In the genomic region with DNA sequence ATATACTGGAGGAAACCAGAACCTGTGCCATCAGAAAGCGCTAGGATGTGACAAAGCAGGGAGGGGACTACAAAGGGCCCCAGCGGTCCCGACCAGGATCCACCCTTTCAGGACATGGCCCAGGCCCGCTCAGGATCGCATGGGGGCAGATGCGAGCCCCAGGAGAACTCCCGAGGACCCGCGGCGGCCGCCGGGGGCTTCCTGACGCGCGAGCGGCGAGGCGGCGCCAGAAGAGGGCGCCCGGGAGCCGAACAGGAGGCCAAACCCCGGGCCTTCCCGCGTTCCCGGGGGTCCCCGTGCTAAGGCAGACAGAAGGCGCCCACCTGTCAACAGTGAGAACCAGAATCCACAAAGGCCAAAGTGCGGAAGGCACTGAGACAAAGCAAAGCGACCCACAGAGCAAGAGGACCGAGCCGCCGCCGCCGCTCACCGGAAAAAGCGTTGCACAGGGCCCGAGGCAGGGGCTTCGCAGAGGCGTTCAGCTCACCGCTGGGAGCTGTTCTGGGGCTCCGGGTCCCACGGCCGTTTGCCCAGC, we compare ENCODE assay signal across 1 cellular context.
TF ChIP-seq lines count a peak whose summit lies in the region.

No MANE protein-coding gene starts in this region.

TF ChIP-seq in K562, 482 proteins besides CTCF, POLR2A, EP300 and RAD21 (continued from another document and continues in another):
- TF ChIP-seq, protein P1, sequence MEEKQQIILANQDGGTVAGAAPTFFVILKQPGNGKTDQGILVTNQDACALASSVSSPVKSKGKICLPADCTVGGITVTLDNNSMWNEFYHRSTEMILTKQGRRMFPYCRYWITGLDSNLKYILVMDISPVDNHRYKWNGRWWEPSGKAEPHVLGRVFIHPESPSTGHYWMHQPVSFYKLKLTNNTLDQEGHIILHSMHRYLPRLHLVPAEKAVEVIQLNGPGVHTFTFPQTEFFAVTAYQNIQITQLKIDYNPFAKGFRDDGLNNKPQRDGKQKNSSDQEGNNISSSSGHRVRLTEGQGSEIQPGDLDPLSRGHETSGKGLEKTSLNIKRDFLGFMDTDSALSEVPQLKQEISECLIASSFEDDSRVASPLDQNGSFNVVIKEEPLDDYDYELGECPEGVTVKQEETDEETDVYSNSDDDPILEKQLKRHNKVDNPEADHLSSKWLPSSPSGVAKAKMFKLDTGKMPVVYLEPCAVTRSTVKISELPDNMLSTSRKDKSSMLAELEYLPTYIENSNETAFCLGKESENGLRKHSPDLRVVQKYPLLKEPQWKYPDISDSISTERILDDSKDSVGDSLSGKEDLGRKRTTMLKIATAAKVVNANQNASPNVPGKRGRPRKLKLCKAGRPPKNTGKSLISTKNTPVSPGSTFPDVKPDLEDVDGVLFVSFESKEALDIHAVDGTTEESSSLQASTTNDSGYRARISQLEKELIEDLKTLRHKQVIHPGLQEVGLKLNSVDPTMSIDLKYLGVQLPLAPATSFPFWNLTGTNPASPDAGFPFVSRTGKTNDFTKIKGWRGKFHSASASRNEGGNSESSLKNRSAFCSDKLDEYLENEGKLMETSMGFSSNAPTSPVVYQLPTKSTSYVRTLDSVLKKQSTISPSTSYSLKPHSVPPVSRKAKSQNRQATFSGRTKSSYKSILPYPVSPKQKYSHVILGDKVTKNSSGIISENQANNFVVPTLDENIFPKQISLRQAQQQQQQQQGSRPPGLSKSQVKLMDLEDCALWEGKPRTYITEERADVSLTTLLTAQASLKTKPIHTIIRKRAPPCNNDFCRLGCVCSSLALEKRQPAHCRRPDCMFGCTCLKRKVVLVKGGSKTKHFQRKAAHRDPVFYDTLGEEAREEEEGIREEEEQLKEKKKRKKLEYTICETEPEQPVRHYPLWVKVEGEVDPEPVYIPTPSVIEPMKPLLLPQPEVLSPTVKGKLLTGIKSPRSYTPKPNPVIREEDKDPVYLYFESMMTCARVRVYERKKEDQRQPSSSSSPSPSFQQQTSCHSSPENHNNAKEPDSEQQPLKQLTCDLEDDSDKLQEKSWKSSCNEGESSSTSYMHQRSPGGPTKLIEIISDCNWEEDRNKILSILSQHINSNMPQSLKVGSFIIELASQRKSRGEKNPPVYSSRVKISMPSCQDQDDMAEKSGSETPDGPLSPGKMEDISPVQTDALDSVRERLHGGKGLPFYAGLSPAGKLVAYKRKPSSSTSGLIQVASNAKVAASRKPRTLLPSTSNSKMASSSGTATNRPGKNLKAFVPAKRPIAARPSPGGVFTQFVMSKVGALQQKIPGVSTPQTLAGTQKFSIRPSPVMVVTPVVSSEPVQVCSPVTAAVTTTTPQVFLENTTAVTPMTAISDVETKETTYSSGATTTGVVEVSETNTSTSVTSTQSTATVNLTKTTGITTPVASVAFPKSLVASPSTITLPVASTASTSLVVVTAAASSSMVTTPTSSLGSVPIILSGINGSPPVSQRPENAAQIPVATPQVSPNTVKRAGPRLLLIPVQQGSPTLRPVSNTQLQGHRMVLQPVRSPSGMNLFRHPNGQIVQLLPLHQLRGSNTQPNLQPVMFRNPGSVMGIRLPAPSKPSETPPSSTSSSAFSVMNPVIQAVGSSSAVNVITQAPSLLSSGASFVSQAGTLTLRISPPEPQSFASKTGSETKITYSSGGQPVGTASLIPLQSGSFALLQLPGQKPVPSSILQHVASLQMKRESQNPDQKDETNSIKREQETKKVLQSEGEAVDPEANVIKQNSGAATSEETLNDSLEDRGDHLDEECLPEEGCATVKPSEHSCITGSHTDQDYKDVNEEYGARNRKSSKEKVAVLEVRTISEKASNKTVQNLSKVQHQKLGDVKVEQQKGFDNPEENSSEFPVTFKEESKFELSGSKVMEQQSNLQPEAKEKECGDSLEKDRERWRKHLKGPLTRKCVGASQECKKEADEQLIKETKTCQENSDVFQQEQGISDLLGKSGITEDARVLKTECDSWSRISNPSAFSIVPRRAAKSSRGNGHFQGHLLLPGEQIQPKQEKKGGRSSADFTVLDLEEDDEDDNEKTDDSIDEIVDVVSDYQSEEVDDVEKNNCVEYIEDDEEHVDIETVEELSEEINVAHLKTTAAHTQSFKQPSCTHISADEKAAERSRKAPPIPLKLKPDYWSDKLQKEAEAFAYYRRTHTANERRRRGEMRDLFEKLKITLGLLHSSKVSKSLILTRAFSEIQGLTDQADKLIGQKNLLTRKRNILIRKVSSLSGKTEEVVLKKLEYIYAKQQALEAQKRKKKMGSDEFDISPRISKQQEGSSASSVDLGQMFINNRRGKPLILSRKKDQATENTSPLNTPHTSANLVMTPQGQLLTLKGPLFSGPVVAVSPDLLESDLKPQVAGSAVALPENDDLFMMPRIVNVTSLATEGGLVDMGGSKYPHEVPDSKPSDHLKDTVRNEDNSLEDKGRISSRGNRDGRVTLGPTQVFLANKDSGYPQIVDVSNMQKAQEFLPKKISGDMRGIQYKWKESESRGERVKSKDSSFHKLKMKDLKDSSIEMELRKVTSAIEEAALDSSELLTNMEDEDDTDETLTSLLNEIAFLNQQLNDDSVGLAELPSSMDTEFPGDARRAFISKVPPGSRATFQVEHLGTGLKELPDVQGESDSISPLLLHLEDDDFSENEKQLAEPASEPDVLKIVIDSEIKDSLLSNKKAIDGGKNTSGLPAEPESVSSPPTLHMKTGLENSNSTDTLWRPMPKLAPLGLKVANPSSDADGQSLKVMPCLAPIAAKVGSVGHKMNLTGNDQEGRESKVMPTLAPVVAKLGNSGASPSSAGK (IDR thresholded peaks at IDR 0.05): peak; percentile 59; the same call in 1 of the 2 replicates
- TF ChIP-seq, protein P2, sequence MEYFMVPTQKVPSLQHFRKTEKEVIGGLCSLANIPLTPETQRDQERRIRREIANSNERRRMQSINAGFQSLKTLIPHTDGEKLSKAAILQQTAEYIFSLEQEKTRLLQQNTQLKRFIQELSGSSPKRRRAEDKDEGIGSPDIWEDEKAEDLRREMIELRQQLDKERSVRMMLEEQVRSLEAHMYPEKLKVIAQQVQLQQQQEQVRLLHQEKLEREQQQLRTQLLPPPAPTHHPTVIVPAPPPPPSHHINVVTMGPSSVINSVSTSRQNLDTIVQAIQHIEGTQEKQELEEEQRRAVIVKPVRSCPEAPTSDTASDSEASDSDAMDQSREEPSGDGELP (CRISPR knock-in tag; IDR thresholded peaks at IDR 0.05; ENCODE audit: borderline replicate concordance): peak; percentile 67; the same call in 1 of the 2 replicates
- TF ChIP-seq PHF20 (IDR thresholded peaks at IDR 0.05; ENCODE audit: partially characterized antibody) (peak; percentile 58), TAF1 (IDR thresholded peaks at IDR 0.05; ENCODE audit: control insufficient read depth, extremely low read depth, insufficient read depth, low read length, severe bottlenecking) (no peak), MTA3 (IDR thresholded peaks at IDR 0.05; ENCODE audit: borderline replicate concordance) (0 out of 2 replicates have a peak, but pooled peaks have one; percentile 50), RB1 (IDR thresholded peaks at IDR 0.05; ENCODE audit: low read depth) (peak; percentile 87), SOX6 (IDR thresholded peaks at IDR 0.05) (0 out of 2 replicates have a peak, but pooled peaks have one; percentile 27), ZFX (CRISPR knock-in tag; IDR thresholded peaks at IDR 0.05) (peak; percentile 65), CREM (IDR thresholded peaks at IDR 0.05; ENCODE audit: low read depth) (peak; percentile 46; the same call in 1 of the 2 replicates), SMC3 (conservative IDR thresholded peaks at IDR 0.05; ENCODE audit: insufficient read depth, low read depth, low read length) (peak; percentile 50), SMAD4 (CRISPR knock-in tag; conservative IDR thresholded peaks at IDR 0.05) (peak; percentile 61; the same call in 1 of the 2 replicates), MAZ (CRISPR knock-in tag; conservative IDR thresholded peaks at IDR 0.05 in 1 of 2, IDR thresholded peaks at IDR 0.05 in 1 of 2) (peak; percentile 18 to 86; a peak in 2 of 4 replicates), ATF1 (CRISPR knock-in tag; IDR thresholded peaks at IDR 0.05) (no peak), ATF1 (tag; IDR thresholded peaks at IDR 0.05) (peak; percentile 49), POLR3G (IDR thresholded peaks at IDR 0.05; ENCODE audit: extremely low read depth, insufficient read length, insufficient replicate concordance) (no peak), SIN3A (IDR thresholded peaks at IDR 0.05; ENCODE audit: borderline replicate concordance in 2 of 2, control insufficient read depth in 1 of 2, low read depth in 2 of 2, low read length in 2 of 2) (no peak)
- TF ChIP-seq, protein P3, sequence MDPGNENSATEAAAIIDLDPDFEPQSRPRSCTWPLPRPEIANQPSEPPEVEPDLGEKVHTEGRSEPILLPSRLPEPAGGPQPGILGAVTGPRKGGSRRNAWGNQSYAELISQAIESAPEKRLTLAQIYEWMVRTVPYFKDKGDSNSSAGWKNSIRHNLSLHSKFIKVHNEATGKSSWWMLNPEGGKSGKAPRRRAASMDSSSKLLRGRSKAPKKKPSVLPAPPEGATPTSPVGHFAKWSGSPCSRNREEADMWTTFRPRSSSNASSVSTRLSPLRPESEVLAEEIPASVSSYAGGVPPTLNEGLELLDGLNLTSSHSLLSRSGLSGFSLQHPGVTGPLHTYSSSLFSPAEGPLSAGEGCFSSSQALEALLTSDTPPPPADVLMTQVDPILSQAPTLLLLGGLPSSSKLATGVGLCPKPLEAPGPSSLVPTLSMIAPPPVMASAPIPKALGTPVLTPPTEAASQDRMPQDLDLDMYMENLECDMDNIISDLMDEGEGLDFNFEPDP (CRISPR knock-in tag; IDR thresholded peaks at IDR 0.05): no peak
- TF ChIP-seq, protein P4, sequence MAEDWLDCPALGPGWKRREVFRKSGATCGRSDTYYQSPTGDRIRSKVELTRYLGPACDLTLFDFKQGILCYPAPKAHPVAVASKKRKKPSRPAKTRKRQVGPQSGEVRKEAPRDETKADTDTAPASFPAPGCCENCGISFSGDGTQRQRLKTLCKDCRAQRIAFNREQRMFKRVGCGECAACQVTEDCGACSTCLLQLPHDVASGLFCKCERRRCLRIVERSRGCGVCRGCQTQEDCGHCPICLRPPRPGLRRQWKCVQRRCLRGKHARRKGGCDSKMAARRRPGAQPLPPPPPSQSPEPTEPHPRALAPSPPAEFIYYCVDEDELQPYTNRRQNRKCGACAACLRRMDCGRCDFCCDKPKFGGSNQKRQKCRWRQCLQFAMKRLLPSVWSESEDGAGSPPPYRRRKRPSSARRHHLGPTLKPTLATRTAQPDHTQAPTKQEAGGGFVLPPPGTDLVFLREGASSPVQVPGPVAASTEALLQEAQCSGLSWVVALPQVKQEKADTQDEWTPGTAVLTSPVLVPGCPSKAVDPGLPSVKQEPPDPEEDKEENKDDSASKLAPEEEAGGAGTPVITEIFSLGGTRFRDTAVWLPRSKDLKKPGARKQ (CRISPR knock-in tag; IDR thresholded peaks at IDR 0.05): peak; percentile 78; the same call in 1 of the 2 replicates
- TF ChIP-seq, protein P5, sequence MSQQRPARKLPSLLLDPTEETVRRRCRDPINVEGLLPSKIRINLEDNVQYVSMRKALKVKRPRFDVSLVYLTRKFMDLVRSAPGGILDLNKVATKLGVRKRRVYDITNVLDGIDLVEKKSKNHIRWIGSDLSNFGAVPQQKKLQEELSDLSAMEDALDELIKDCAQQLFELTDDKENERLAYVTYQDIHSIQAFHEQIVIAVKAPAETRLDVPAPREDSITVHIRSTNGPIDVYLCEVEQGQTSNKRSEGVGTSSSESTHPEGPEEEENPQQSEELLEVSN (IDR thresholded peaks at IDR 0.05; ENCODE audit: borderline replicate concordance in 1 of 2, extremely low read depth in 1 of 2, insufficient read depth in 1 of 2, insufficient read length in 1 of 2, low read depth in 1 of 2, low read length in 1 of 2, poor library complexity in 1 of 2, severe bottlenecking in 1 of 2): peak; percentile 53 to 90
- TF ChIP-seq, protein P6, sequence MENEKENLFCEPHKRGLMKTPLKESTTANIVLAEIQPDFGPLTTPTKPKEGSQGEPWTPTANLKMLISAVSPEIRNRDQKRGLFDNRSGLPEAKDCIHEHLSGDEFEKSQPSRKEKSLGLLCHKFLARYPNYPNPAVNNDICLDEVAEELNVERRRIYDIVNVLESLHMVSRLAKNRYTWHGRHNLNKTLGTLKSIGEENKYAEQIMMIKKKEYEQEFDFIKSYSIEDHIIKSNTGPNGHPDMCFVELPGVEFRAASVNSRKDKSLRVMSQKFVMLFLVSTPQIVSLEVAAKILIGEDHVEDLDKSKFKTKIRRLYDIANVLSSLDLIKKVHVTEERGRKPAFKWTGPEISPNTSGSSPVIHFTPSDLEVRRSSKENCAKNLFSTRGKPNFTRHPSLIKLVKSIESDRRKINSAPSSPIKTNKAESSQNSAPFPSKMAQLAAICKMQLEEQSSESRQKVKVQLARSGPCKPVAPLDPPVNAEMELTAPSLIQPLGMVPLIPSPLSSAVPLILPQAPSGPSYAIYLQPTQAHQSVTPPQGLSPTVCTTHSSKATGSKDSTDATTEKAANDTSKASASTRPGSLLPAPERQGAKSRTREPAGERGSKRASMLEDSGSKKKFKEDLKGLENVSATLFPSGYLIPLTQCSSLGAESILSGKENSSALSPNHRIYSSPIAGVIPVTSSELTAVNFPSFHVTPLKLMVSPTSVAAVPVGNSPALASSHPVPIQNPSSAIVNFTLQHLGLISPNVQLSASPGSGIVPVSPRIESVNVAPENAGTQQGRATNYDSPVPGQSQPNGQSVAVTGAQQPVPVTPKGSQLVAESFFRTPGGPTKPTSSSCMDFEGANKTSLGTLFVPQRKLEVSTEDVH (IDR thresholded peaks at IDR 0.05; ENCODE audit: low read depth, partially characterized antibody): no peak
- TF ChIP-seq, protein P7, sequence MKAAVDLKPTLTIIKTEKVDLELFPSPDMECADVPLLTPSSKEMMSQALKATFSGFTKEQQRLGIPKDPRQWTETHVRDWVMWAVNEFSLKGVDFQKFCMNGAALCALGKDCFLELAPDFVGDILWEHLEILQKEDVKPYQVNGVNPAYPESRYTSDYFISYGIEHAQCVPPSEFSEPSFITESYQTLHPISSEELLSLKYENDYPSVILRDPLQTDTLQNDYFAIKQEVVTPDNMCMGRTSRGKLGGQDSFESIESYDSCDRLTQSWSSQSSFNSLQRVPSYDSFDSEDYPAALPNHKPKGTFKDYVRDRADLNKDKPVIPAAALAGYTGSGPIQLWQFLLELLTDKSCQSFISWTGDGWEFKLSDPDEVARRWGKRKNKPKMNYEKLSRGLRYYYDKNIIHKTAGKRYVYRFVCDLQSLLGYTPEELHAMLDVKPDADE (conservative IDR thresholded peaks at IDR 0.05; ENCODE audit: control insufficient read depth, low read depth, low read length): 0 out of 2 replicates have a peak, but pooled peaks have one; percentile 31
- TF ChIP-seq, protein P8, sequence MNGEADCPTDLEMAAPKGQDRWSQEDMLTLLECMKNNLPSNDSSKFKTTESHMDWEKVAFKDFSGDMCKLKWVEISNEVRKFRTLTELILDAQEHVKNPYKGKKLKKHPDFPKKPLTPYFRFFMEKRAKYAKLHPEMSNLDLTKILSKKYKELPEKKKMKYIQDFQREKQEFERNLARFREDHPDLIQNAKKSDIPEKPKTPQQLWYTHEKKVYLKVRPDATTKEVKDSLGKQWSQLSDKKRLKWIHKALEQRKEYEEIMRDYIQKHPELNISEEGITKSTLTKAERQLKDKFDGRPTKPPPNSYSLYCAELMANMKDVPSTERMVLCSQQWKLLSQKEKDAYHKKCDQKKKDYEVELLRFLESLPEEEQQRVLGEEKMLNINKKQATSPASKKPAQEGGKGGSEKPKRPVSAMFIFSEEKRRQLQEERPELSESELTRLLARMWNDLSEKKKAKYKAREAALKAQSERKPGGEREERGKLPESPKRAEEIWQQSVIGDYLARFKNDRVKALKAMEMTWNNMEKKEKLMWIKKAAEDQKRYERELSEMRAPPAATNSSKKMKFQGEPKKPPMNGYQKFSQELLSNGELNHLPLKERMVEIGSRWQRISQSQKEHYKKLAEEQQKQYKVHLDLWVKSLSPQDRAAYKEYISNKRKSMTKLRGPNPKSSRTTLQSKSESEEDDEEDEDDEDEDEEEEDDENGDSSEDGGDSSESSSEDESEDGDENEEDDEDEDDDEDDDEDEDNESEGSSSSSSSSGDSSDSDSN (IDR thresholded peaks at IDR 0.05; ENCODE audit: borderline replicate concordance in 1 of 2, low read depth in 2 of 2, low read length in 2 of 2): 0 out of 4 replicates have a peak, but pooled peaks of 1 of the 2 experiments have one; percentile 65
